Comparison of ENCODE assay signal across 11 cellular contexts in the genomic region with DNA sequence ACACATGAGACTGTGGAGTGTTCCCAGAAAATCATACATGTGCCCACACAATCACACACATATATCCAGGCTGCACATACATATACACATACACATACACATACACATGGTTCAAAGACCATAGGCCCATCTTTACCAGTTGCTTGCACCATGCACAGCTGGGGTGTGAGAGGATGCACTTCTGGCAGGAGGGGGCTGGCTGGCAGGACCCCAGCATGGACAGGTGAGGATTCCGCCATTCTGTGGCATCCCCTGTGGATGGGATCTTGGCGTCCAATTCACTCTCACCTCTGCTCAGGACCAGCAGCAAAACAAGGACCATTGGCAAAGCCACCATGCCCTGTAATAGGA. TPM values are rescaled to one million over a fixed set of nuclear protein-coding genes. Genes with fewer than 3 reads are reported as not detected.
A peak's percentile ranks its signal among the peaks of the same experiment; 100 is the strongest.
DNase-seq lines count a peak whose midpoint lies in the region; ATAC-seq lines count a peak whose summit lies in the region.
"Had no signal": no experiment of that assay in that cellular context is flagged by ENCODE, and none has a peak within 500 bp of the region (broad histone marks: within the 10 kb centered on the region; RNA-seq: fewer than 3 reads in every experiment).

No MANE protein-coding gene starts in this region.

- H3K36me3 Mint-ChIP-seq in T-helper 2 cell treated with Interferon-gamma antibody and Interleukin-4, amounts not matched to agents 5 μg/mL and 100 μg/mL, for 36 hours (ENCODE audit: low read depth): peaks cover 74% of the 10 kb centered on the region
- H3K36me3 Mint-ChIP-seq in immature natural killer cell: peaks cover 23 to 55% (median 33%) of the 10 kb centered on the region in 3 donors

- H3K4me3 Mint-ChIP-seq in T-helper 2 cell treated with Interferon-gamma antibody and Interleukin-4, amounts not matched to agents 5 μg/mL and 100 μg/mL, for 36 hours: peak overlapping the region; percentile 80
- peak overlapping the region; percentile 64 to 84 (median 80) for H3K4me3 Mint-ChIP-seq in immature natural killer cell

- peaks cover 53% of the 10 kb centered on the region for H3K4me1 Mint-ChIP-seq in T-helper 2 cell treated with Interferon-gamma antibody and Interleukin-4, amounts not matched to agents 5 μg/mL and 100 μg/mL, for 36 hours (ENCODE audit: low read depth)
- peaks cover 66 to 75% of the 10 kb centered on the region in 2 donors for H3K4me1 Mint-ChIP-seq in immature natural killer cell

- H3K9me3 Mint-ChIP-seq in T-helper 2 cell treated with Interferon-gamma antibody and Interleukin-4, amounts not matched to agents 5 μg/mL and 100 μg/mL, for 36 hours: no peaks in the 10 kb centered on the region
- no peaks in the 10 kb centered on the region for H3K9me3 Mint-ChIP-seq in immature natural killer cell

- no peaks in the 10 kb centered on the region for H3K9me2 ChIP-seq in Karpas-422 (replicated peaks; ENCODE audit: insufficient read depth, low read length)

- ATAC-seq in GM21528 (IDR thresholded peaks at IDR 0.05; ENCODE audit: low FRiP score, unreplicated experiment) (peak; percentile 13), Right ventricle myocardium inferior (no peak)

- intact Hi-C loops in Right ventricle myocardium inferior (cut with DNase I): no loop called here

- peak overlapping the region; percentile 95 for H3K27ac ChIP-seq in Karpas-422 (ENCODE audit: low read length)

- H3K4me3 ChIP-seq in Karpas-422 (ENCODE audit: low read length) (peak overlapping the region; percentile 47), MG63 (no peak overlapping the region)

- peak overlapping the region; percentile 85 for H3K27ac Mint-ChIP-seq in T-helper 2 cell treated with Interferon-gamma antibody and Interleukin-4, amounts not matched to agents 5 μg/mL and 100 μg/mL, for 36 hours
- H3K27ac Mint-ChIP-seq in immature natural killer cell: peak overlapping the region in 4 of 6 donors; percentile 23 to 87 (median 37)

- H4K20me1 ChIP-seq in Karpas-422 (ENCODE audit: insufficient read depth, low read depth, low read length): no peaks in the 10 kb centered on the region

- H3K9me3 ChIP-seq in Karpas-422 (ENCODE audit: low read length): no peaks in the 10 kb centered on the region
- no peaks in the 10 kb centered on the region for H3K9me3 ChIP-seq in MG63

- no peaks in the 10 kb centered on the region for H3K27me3 Mint-ChIP-seq in T-helper 2 cell treated with Interferon-gamma antibody and Interleukin-4, amounts not matched to agents 5 μg/mL and 100 μg/mL, for 36 hours (ENCODE audit: low read depth)
- peaks cover 0 to 3% (median 0%) of the 10 kb centered on the region in 3 donors for H3K27me3 Mint-ChIP-seq in immature natural killer cell (ENCODE audit: low read depth in 3 of 3)

- H3K9ac ChIP-seq in Karpas-422 (ENCODE audit: low read length): peak overlapping the region; percentile 62

- H3K4me1 ChIP-seq in Karpas-422 (ENCODE audit: low read length): peaks cover 60% of the 10 kb centered on the region

- no peaks in the 10 kb centered on the region for H3K27me3 ChIP-seq in Karpas-422 (ENCODE audit: low read length)
- H3K27me3 ChIP-seq in MG63: no peaks in the 10 kb centered on the region

- no peak overlapping the region for H2AFZ ChIP-seq in Karpas-422 (ENCODE audit: low read length)

- no peak for DNase-seq in T-helper 2 cell treated with Interferon-gamma antibody and Interleukin-4, amounts not matched to agents 5 μg/mL and 100 μg/mL, for 36 hours (ENCODE audit: low spot score)
- DNase-seq in T-helper 2 cell (no peak), Karpas-422 (no peak), immature natural killer cell (no peak), MG63 (no peak), Right ventricle myocardium inferior (ENCODE audit: missing footprints) (no peak), SHP77 treated with DMSO at 0.1 percent for 48 hours (lab: John Stamatoyannopoulos, UW) (no peak)
- DNase-seq: caudate nucleus, DND-41, NCI-H510A treated with DMSO at 0.1 percent for 48 hours had no signal

- peaks cover 42% of the 10 kb centered on the region for H3K79me2 ChIP-seq in Karpas-422 (ENCODE audit: low read length)

- peak overlapping the region; percentile 74 for H3K4me2 ChIP-seq in Karpas-422 (ENCODE audit: low read depth, low read length, poor library complexity, severe bottlenecking)

- H3K36me3 ChIP-seq in Karpas-422 (ENCODE audit: insufficient read depth, low read length) (peaks cover 25% of the 10 kb centered on the region), MG63 (no peaks in the 10 kb centered on the region)

RNA-seq across cellular contexts. Expression of a gene that starts 7.0 kb away (rescaled TPM):
- 124 and 159 TPM in 2 replicates for total RNA-seq in Karpas-422 (2014; rRNA removed; shearing (Covaris generic); ENCODE audit: low replicate concordance)
- polyA plus RNA-seq in immature natural killer cell: 100 to 1,000 TPM; 289 to 390 (median 389) TPM
- total RNA-seq in MG63 (2014; rRNA removed; shearing (Covaris generic); ENCODE audit: low replicate concordance): 1.6 TPM in 1 of 2 replicates, not detected in the other
- total RNA-seq in Right ventricle myocardium inferior: 0.76 TPM

RNA-seq across cellular contexts. Expression of a gene that starts 19.4 kb away (rescaled TPM):
- 13.1 and 19.2 TPM in 2 replicates for total RNA-seq in Karpas-422 (2014; rRNA removed; shearing (Covaris generic); ENCODE audit: low replicate concordance)
- polyA plus RNA-seq in immature natural killer cell: 1 to 10 TPM in 2 of 3 donors, under 1 TPM in 1; 0.85 to 3.8 (median 2.6) TPM
- 1.2 and 7.1 TPM in 2 replicates for total RNA-seq in MG63 (2014; rRNA removed; shearing (Covaris generic); ENCODE audit: low replicate concordance)
- total RNA-seq in Right ventricle myocardium inferior: 10.8 TPM

RNA-seq across cellular contexts. Expression of a gene that starts 19.6 kb away (rescaled TPM):
- 24.0 and 30.6 TPM in 2 replicates for total RNA-seq in Karpas-422 (2014; rRNA removed; shearing (Covaris generic); ENCODE audit: low replicate concordance)
- polyA plus RNA-seq in immature natural killer cell: 1 to 10 TPM; 2.0 to 5.1 (median 2.6) TPM
- total RNA-seq in MG63 (2014; rRNA removed; shearing (Covaris generic); ENCODE audit: low replicate concordance): 14.7 and 22.2 TPM in 2 replicates
- 31.5 TPM for total RNA-seq in Right ventricle myocardium inferior

RNA-seq across cellular contexts. Expression of a gene that starts 31.9 kb away (rescaled TPM):
- total RNA-seq in Karpas-422 (2014; rRNA removed; shearing (Covaris generic); ENCODE audit: low replicate concordance): 1.7 and 6.5 TPM in 2 replicates
- 10 to 100 TPM in 1 of 3 donors, 1 to 10 TPM in 2; 2.9 to 10.1 (median 4.7) TPM for polyA plus RNA-seq in immature natural killer cell
- total RNA-seq in MG63 (2014; rRNA removed; shearing (Covaris generic); ENCODE audit: low replicate concordance): 30.8 and 40.7 TPM in 2 replicates
- total RNA-seq in Right ventricle myocardium inferior: 18.2 TPM

Comparison
In these comparisons a context has a peak if more than half of its experiments do, and no peak if none do; other contexts are left out.
1. RNA of a gene that starts 7.0 kb away (total RNA-seq): 124 to 159 TPM in Karpas-422; 0.76 TPM in Right ventricle myocardium inferior (single experiment) and 1.6 TPM in MG63; every median in the first group is over 10 times any median in the second.